ENCODE assay signal across 19 cellular contexts in the genomic region with DNA sequence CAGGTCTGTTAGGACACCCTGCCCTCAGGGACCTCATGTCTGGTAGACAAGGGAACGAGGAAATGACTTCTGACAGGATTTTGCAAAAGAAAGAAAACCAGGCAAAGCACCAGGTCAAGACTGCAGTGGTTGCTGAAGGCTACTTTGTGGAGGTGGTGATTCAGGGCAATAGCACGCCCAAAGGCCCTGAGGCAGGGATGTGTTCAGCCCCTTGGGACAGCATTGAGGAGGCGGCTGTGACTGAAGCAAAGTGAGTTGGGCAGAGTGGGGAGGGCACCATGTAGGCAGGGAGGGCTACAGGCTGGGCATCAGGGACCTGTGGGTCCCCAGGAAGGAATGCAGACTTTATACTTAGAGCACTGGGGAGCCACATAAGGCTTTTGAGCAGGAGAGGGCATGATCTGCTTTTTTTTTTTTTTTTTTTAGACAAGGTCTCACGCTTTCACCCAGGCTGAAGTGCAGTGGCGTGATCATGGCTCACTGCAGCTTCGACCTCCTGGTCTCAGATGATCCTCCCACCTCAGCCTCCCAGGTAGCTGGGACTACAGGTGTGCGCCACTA. TPM values are rescaled to one million over a fixed set of nuclear protein-coding genes. Genes with fewer than 3 reads are reported as not detected.
DNase-seq lines count a peak whose midpoint lies in the region; ATAC-seq and TF ChIP-seq lines count a peak whose summit lies in the region.
"Had no signal": no experiment of that assay in that cellular context is flagged by ENCODE, and none has a peak within 500 bp of the region (broad histone marks: within the 10 kb centered on the region; RNA-seq: fewer than 3 reads in every experiment).

No MANE protein-coding gene starts in this region.

- H2AFZ ChIP-seq in PC-9: no peak overlapping the region

- DNase-seq in GM13976 (ENCODE audit: low spot score) (peak; percentile 7), PC-9 (peak; percentile 70 to 100), progenitor cell of endocrine pancreas (ENCODE audit: low spot score, unreplicated experiment) (no peak), RPMI8226 (no peak), posterior vena cava (ENCODE audit: low spot score) (no peak)
- DNase-seq: activated CD4-positive, alpha-beta T cell treated with anti-CD3 and anti-CD28 coated beads for 4 hours; activated CD8-positive, alpha-beta memory T cell treated with anti-CD3 and anti-CD28 coated beads, Interleukin-2, amount 50 U/mL, for 4 hours; activated naive CD4-positive, alpha-beta T cell treated with anti-CD3 and anti-CD28 coated beads, Interleukin-2, amount 10 ng/mL, durations not matched to agents 7 days and 5 days; DND-41; esophagus squamous epithelium; T-helper 9 cell had no signal

- peak overlapping the region; percentile 29 for H3K27ac Mint-ChIP-seq in progenitor cell of endocrine pancreas
- H3K27ac Mint-ChIP-seq: activated naive CD4-positive, alpha-beta T cell treated with anti-CD3 and anti-CD28 coated beads, Interleukin-2, amount 10 ng/mL, durations not matched to agents 7 days and 5 days; dendritic cell treated with granulocyte-macrophage colony-stimulating factor and Interleukin-4, amounts not matched to agents 40 ng/mL and 50 ng/mL, for 4 days; stimulated activated effector memory CD8-positive, alpha-beta T cell treated with anti-CD3 and anti-CD28 coated beads, Interleukin-12 subunit alpha, Interleukin-12 subunit beta, amount 100 ng/mL, for 72 hours had no signal

- H3K27me3 ChIP-seq in PC-9 (ENCODE audit: insufficient read depth, low read depth): no peaks in the 10 kb centered on the region
- H3K27me3 ChIP-seq: SJSA1, tibial nerve had no signal

- peak overlapping the region; percentile 60; the same call in 1 of the 2 replicates for H3K4me2 ChIP-seq in PC-9

- intact Hi-C loops in PC-9 (cut with micrococcal nuclease; ENCODE audit: unreplicated experiment): no loop called here
- intact Hi-C loops in posterior vena cava (cut with DNase I): no loop called here

- H3K9me2 ChIP-seq in PC-9 (ENCODE audit: insufficient read depth): no peaks in the 10 kb centered on the region

- H3K36me3 Mint-ChIP-seq in progenitor cell of endocrine pancreas (ENCODE audit: insufficient read depth): no peaks in the 10 kb centered on the region
- H3K36me3 Mint-ChIP-seq: activated naive CD4-positive, alpha-beta T cell treated with anti-CD3 and anti-CD28 coated beads, Interleukin-2, amount 10 ng/mL, durations not matched to agents 7 days and 5 days; stimulated activated effector memory CD8-positive, alpha-beta T cell treated with anti-CD3 and anti-CD28 coated beads, Interleukin-12 subunit alpha, Interleukin-12 subunit beta, amount 100 ng/mL, for 72 hours had no signal

- H3K4me3 ChIP-seq in PC-9: no peak overlapping the region
- H3K4me3 ChIP-seq: esophagus squamous epithelium, SJSA1, tibial nerve had no signal

- no TSS peak for BruUV-seq in PC-9 (replicated peaks; lab: Mats Ljungman, UMichigan)

- peaks cover 31% of the 10 kb centered on the region for H3K4me1 ChIP-seq in PC-9 (replicated peaks; ENCODE audit: insufficient read depth)
- H3K4me1 ChIP-seq: SJSA1, tibial nerve had no signal

- no peaks in the 10 kb centered on the region for H3K27me3 Mint-ChIP-seq in progenitor cell of endocrine pancreas
- H3K27me3 Mint-ChIP-seq: dendritic cell treated with granulocyte-macrophage colony-stimulating factor and Interleukin-4, amounts not matched to agents 40 ng/mL and 50 ng/mL, for 4 days had no signal

- H3K4me1 Mint-ChIP-seq in progenitor cell of endocrine pancreas (ENCODE audit: low read depth): no peaks in the 10 kb centered on the region
- H3K4me1 Mint-ChIP-seq: activated naive CD4-positive, alpha-beta T cell treated with anti-CD3 and anti-CD28 coated beads, Interleukin-2, amount 10 ng/mL, durations not matched to agents 7 days and 5 days; CD14-positive monocyte had no signal

- CTCF ChIA-PET in PC-9 (lab: Charles Lee): interaction anchor here (0.7 kb wide), 3 partner anchors 85 to 369 kb away, joined by 9 to 23 read pairs (median 21); no protein-coding TSS in a partner anchor

- no peak overlapping the region for H3K4me3 Mint-ChIP-seq in progenitor cell of endocrine pancreas (ENCODE audit: low read depth)
- H3K4me3 Mint-ChIP-seq: activated naive CD4-positive, alpha-beta T cell treated with anti-CD3 and anti-CD28 coated beads, Interleukin-2, amount 10 ng/mL, durations not matched to agents 7 days and 5 days; CD14-positive monocyte; dendritic cell treated with granulocyte-macrophage colony-stimulating factor and Interleukin-4, amounts not matched to agents 40 ng/mL and 50 ng/mL, for 4 days; stimulated activated effector memory CD8-positive, alpha-beta T cell treated with anti-CD3 and anti-CD28 coated beads, Interleukin-12 subunit alpha, Interleukin-12 subunit beta, amount 100 ng/mL, for 72 hours had no signal

- no peaks in the 10 kb centered on the region for H3K9me3 ChIP-seq in PC-9 (ENCODE audit: insufficient read depth, low read depth)
- H3K9me3 ChIP-seq: esophagus squamous epithelium, SJSA1, tibial nerve had no signal

- peak; percentile 79 for ATAC-seq in esophagus mucosa
- no peak for ATAC-seq in HG03354 (IDR thresholded peaks at IDR 0.05; ENCODE audit: poor library complexity, severe bottlenecking, unreplicated experiment)
- ATAC-seq: left lobe of liver; stimulated activated effector memory CD8-positive, alpha-beta T cell treated with anti-CD3 and anti-CD28 coated beads, Interleukin-12 subunit alpha, Interleukin-12 subunit beta, amount 100 ng/mL, for 72 hours had no signal

- POLR2A ChIA-PET in PC-9 (lab: Charles Lee; ENCODE audit: unreplicated experiment): no interaction called here

- no peaks in the 10 kb centered on the region for H3K36me3 ChIP-seq in PC-9 (ENCODE audit: low read depth)
- H3K36me3 ChIP-seq: esophagus squamous epithelium, SJSA1, tibial nerve had no signal

- H3K27ac ChIP-seq in PC-9: peak overlapping the region; percentile 75
- H3K27ac ChIP-seq: esophagus squamous epithelium, SJSA1, tibial nerve had no signal

- in situ Hi-C loops in GM13976 (cut with MboI; ENCODE audit: low sequenced_read_pairs, unreplicated experiment): no loop called here

- H3K79me2 ChIP-seq in PC-9 (ENCODE audit: low read depth): no peaks in the 10 kb centered on the region

- H3F3A ChIP-seq in PC-9 (ENCODE audit: insufficient read depth, low read depth): peaks cover 42% of the 10 kb centered on the region

- H4K20me1 ChIP-seq in PC-9 (ENCODE audit: insufficient read depth): no peaks in the 10 kb centered on the region

- no peak for TF ChIP-seq CTCF in GM13976 (IDR thresholded peaks at IDR 0.05; ENCODE audit: borderline replicate concordance, control extremely low read depth, extremely low read depth, insufficient read depth, missing control alignments)
- no peak for TF ChIP-seq CTCF in PC-9 (conservative IDR thresholded peaks at IDR 0.05)
- TF ChIP-seq CTCF in progenitor cell of endocrine pancreas (IDR thresholded peaks at IDR 0.05; ENCODE audit: unreplicated experiment): no peak

- H3K9me3 Mint-ChIP-seq in progenitor cell of endocrine pancreas (ENCODE audit: low read depth): peaks cover 4% of the 10 kb centered on the region

RNA-seq across cellular contexts. Expression of a gene that starts 10.8 kb away (rescaled TPM):
- 55.7 and 62.5 TPM in 2 replicates for total RNA-seq in PC-9 (2021)
- total RNA-seq in esophagus mucosa: 14.1 TPM
- total RNA-seq in progenitor cell of endocrine pancreas: 64.5 and 69.4 TPM in 2 replicates
- total RNA-seq in posterior vena cava: 10 to 100 TPM; 28.8 to 37.0 TPM

RNA-seq across cellular contexts. Expression of a gene that starts 32.3 kb away (rescaled TPM):
- total RNA-seq in PC-9 (2021) (41.2 and 46.3 TPM in 2 replicates), esophagus mucosa (56.0 TPM), progenitor cell of endocrine pancreas (44.4 and 44.7 TPM in 2 replicates), posterior vena cava (10 to 100 TPM; 28.8 to 28.9 TPM)

RNA-seq across cellular contexts. Expression of a gene that starts 32.6 kb away (rescaled TPM):
- total RNA-seq in PC-9 (2021): 190 and 221 TPM in 2 replicates
- total RNA-seq in esophagus mucosa: 177 TPM
- 189 and 192 TPM in 2 replicates for total RNA-seq in progenitor cell of endocrine pancreas
- total RNA-seq in posterior vena cava: 100 to 1,000 TPM; 139 to 141 TPM

RNA-seq across cellular contexts. Expression of a gene that starts 55.8 kb away (rescaled TPM):
- total RNA-seq in PC-9 (2021) (2.7 and 4.9 TPM in 2 replicates), esophagus mucosa (not detected), progenitor cell of endocrine pancreas (20.1 and 20.9 TPM in 2 replicates), posterior vena cava (1 to 10 TPM in 1 of 2 donors, under 1 TPM in 1; 0.38 to 1.5 TPM)
- total RNA-seq: SJSA1 had no signal

Comparison
In these comparisons a context has a peak if more than half of its experiments do, and no peak if none do; other contexts are left out.
1. DNase-seq: peak in GM13976 (single experiment) and PC-9 (2 of 2); none in progenitor cell of endocrine pancreas (single experiment), RPMI8226 (single experiment) and posterior vena cava (single experiment).